ENCODE assay signal across 2 cellular contexts in the genomic region with DNA sequence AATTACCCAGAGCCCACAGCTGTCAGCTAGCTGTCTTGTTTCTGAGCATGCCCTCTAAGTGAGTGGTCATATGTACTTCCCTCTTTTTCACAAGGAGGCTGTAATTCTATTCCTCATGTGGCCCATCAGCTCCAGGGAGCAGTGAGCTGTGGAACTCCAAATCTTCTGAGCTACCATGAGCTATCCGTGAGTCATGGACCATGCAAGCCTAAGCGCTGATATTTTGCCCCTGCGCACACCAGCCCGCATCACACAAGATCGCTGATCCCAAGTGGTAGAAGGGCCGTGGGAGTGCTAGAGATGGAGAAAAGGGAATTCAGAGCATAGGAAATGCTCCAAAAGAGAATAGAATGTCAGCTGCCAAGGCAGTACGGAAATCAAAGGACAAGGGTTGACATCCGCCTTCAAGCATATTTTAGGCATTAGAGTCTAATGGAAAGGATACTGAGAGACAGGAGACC.
TF ChIP-seq lines count a peak whose summit lies in the region.

No MANE protein-coding gene starts in this region.

TF ChIP-seq in liver, 16 proteins besides CTCF, POLR2A, EP300 and RAD21:
- TF ChIP-seq EGR1 (IDR thresholded peaks at IDR 0.05; ENCODE audit: low read depth in 2 of 2) (no peak), NR2F2 (IDR thresholded peaks at IDR 0.05) (peak; percentile 59)
TF ChIP-seq in liver: peak in this region for 1.

TF ChIP-seq in HepG2, 621 proteins besides CTCF, POLR2A, EP300 and RAD21:
- TF ChIP-seq ELF3 (CRISPR knock-in tag; IDR thresholded peaks at IDR 0.05) (no peak), KIAA2018 (CRISPR knock-in tag; IDR thresholded peaks at IDR 0.05; ENCODE audit: borderline replicate concordance) (no peak), FOXC1 (CRISPR knock-in tag; IDR thresholded peaks at IDR 0.05; ENCODE audit: borderline replicate concordance) (no peak), YY1 (IDR thresholded peaks at IDR 0.05; ENCODE audit: insufficient read depth, insufficient replicate concordance, low read depth, low read length) (no peak), KAT7 (CRISPR knock-in tag; IDR thresholded peaks at IDR 0.05; ENCODE audit: borderline replicate concordance) (no peak), ZNF773 (CRISPR knock-in tag; IDR thresholded peaks at IDR 0.05; ENCODE audit: borderline replicate concordance) (no peak), ZNF232 (CRISPR knock-in tag; IDR thresholded peaks at IDR 0.05; ENCODE audit: borderline replicate concordance) (no peak), ZNF34 (CRISPR knock-in tag; IDR thresholded peaks at IDR 0.05; ENCODE audit: borderline replicate concordance) (no peak), HNF1B (CRISPR knock-in tag; IDR thresholded peaks at IDR 0.05) (no peak), PAWR (CRISPR knock-in tag; IDR thresholded peaks at IDR 0.05; ENCODE audit: borderline replicate concordance) (no peak), ZNF251 (CRISPR knock-in tag; IDR thresholded peaks at IDR 0.05) (no peak), CSRNP1 (CRISPR knock-in tag; IDR thresholded peaks at IDR 0.05) (no peak), ZNF574 (CRISPR knock-in tag; IDR thresholded peaks at IDR 0.05) (no peak), POLR2AphosphoS5 (IDR thresholded peaks at IDR 0.05; ENCODE audit: low read depth, low read length) (no peak), ZNF264 (CRISPR knock-in tag; IDR thresholded peaks at IDR 0.05) (no peak)
- TF ChIP-seq, protein P1, sequence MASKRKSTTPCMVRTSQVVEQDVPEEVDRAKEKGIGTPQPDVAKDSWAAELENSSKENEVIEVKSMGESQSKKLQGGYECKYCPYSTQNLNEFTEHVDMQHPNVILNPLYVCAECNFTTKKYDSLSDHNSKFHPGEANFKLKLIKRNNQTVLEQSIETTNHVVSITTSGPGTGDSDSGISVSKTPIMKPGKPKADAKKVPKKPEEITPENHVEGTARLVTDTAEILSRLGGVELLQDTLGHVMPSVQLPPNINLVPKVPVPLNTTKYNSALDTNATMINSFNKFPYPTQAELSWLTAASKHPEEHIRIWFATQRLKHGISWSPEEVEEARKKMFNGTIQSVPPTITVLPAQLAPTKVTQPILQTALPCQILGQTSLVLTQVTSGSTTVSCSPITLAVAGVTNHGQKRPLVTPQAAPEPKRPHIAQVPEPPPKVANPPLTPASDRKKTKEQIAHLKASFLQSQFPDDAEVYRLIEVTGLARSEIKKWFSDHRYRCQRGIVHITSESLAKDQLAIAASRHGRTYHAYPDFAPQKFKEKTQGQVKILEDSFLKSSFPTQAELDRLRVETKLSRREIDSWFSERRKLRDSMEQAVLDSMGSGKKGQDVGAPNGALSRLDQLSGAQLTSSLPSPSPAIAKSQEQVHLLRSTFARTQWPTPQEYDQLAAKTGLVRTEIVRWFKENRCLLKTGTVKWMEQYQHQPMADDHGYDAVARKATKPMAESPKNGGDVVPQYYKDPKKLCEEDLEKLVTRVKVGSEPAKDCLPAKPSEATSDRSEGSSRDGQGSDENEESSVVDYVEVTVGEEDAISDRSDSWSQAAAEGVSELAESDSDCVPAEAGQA (IDR thresholded peaks at IDR 0.05; ENCODE audit: low read depth), result no peak
- TF ChIP-seq, protein P1 (CRISPR knock-in tag; IDR thresholded peaks at IDR 0.05; ENCODE audit: borderline replicate concordance), result no peak
- TF ChIP-seq, protein P2, sequence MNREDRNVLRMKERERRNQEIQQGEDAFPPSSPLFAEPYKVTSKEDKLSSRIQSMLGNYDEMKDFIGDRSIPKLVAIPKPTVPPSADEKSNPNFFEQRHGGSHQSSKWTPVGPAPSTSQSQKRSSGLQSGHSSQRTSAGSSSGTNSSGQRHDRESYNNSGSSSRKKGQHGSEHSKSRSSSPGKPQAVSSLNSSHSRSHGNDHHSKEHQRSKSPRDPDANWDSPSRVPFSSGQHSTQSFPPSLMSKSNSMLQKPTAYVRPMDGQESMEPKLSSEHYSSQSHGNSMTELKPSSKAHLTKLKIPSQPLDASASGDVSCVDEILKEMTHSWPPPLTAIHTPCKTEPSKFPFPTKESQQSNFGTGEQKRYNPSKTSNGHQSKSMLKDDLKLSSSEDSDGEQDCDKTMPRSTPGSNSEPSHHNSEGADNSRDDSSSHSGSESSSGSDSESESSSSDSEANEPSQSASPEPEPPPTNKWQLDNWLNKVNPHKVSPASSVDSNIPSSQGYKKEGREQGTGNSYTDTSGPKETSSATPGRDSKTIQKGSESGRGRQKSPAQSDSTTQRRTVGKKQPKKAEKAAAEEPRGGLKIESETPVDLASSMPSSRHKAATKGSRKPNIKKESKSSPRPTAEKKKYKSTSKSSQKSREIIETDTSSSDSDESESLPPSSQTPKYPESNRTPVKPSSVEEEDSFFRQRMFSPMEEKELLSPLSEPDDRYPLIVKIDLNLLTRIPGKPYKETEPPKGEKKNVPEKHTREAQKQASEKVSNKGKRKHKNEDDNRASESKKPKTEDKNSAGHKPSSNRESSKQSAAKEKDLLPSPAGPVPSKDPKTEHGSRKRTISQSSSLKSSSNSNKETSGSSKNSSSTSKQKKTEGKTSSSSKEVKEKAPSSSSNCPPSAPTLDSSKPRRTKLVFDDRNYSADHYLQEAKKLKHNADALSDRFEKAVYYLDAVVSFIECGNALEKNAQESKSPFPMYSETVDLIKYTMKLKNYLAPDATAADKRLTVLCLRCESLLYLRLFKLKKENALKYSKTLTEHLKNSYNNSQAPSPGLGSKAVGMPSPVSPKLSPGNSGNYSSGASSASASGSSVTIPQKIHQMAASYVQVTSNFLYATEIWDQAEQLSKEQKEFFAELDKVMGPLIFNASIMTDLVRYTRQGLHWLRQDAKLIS (CRISPR knock-in tag; IDR thresholded peaks at IDR 0.05), result no peak
